1 cellular context compared by ENCODE assay signal in the genomic region with DNA sequence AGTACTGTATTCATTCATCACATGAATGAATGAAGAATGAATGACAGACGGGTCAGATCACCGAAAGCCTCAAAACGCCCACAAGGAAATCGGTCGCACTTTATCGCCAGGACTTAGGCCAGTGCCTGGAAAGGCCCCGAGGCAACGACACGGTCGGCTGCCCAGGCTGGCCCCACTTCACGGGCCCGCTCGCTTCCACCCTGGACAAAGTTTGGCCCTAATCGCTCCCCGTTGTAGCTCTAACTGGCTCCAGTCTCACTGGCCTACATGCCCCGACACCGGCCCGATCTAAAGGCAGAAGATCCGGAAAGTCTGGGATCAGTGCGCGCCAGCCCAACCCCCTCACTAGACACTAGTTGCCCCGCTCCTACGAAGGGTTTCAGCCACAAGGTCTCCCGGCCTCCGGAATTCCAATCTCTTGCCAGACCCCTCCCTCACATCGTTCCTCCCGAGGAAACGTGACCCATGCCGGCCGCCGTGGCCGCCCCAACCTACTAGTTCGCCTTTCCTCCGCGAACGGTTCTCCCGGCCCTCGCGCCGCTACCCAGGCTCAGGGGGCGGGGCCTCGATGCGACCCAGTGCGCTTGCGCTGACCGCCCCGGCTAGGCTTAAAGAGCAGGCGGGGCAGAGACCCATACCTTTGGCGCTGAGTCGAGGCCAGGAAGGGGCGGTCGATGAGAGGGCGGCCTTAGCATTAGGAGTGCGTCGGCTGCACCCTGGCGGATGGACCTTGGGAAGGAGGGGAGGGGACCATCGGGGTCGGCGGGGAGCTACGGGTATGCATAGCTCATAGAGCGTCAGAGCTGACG.
TF ChIP-seq lines count a peak whose summit lies in the region.

A gene (minus strand): TSS at position 575 of the 809 bp plus-strand sequence. CDS start 3,954 bp downstream, outside the sequence.
A gene (plus strand): TSS at position 637 of the 809 bp plus-strand sequence. CDS start 22,138 bp downstream, outside the sequence.

TF ChIP-seq in HepG2, 621 proteins besides CTCF, POLR2A, EP300 and RAD21 (continued from another document and continues in another):
- TF ChIP-seq, protein P1, sequence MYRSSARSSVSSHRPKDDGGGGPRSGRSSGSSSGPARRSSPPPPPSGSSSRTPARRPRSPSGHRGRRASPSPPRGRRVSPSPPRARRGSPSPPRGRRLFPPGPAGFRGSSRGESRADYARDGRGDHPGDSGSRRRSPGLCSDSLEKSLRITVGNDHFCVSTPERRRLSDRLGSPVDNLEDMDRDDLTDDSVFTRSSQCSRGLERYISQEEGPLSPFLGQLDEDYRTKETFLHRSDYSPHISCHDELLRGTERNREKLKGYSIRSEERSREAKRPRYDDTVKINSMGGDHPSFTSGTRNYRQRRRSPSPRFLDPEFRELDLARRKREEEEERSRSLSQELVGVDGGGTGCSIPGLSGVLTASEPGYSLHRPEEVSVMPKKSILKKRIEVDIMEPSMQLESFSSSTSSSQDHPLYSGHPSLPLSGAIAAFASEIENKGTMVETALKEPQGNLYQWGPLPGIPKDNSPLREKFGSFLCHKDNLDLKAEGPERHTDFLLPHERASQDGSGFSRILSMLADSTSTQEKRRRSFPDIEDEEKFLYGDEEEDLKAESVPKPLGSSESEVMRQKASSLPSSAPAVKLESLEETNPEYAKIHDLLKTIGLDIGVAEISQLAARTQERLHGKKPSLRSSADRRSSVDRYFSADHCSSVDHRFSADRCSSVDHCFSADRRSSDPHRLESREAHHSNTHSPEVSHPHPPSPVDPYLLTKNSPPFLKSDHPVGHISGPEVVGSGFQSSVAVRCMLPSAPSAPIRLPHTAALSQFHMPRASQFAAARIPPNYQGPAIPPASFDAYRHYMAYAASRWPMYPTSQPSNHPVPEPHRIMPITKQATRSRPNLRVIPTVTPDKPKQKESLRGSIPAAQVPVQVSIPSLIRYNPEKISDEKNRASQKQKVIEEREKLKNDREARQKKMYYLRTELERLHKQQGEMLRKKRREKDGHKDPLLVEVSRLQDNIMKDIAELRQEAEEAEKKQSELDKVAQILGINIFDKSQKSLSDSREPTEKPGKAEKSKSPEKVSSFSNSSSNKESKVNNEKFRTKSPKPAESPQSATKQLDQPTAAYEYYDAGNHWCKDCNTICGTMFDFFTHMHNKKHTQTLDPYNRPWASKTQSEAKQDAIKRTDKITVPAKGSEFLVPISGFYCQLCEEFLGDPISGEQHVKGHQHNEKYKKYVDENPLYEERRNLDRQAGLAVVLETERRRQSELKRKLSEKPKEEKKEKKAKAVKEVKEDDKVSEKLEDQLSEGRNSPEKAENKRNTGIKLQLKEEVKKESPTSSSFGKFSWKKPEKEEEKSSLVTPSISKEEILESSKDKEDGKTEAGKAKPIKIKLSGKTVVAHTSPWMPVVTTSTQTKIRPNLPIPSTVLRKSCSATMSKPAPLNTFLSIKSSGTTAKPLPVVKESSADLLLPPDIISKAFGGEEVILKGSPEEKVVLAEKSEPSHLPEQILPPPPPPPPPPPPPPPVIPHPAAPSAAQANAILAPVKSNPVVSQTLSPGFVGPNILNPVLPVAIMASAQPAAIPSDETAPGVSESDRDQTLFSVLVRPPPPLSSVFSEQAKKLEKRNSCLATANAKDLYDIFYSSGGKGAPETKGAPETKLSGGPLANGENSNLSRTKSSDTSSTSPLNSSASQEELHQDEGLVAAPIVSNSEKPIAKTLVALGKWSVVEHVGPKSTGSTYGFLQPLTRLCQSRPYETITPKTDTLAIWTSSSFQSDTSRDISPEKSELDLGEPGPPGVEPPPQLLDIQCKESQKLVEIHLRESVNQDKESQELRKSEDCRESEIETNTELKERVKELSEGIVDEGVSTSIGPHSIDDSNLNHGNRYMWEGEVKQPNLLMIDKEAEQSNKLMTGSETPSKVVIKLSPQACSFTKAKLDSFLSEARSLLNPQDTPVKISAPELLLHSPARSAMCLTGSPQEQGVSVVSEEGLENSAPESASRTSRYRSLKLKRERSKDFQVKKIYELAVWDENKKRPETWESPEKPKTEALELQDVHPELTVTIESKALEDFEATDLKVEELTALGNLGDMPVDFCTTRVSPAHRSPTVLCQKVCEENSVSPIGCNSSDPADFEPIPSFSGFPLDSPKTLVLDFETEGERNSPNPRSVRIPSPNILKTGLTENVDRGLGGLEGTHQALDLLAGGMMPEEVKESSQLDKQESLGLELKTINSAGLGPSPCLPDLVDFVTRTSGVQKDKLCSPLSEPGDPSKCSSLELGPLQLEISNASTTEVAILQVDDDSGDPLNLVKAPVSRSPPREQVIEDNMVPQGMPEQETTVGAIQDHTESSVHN (CRISPR knock-in tag; IDR thresholded peaks at IDR 0.05): peak; percentile 84
- peak; percentile 87 for TF ChIP-seq MIER3 (CRISPR knock-in tag; IDR thresholded peaks at IDR 0.05; ENCODE audit: borderline replicate concordance)
- TF ChIP-seq ADNP (CRISPR knock-in tag; IDR thresholded peaks at IDR 0.05): no peak
- TF ChIP-seq ZNF235 (CRISPR knock-in tag; IDR thresholded peaks at IDR 0.05; ENCODE audit: borderline replicate concordance): 0 out of 2 replicates have a peak, but pooled peaks have one; percentile 59
- peak; percentile 81 for TF ChIP-seq STAG1 (CRISPR knock-in tag; IDR thresholded peaks at IDR 0.05)
- no peak for TF ChIP-seq ZNF282 (IDR thresholded peaks at IDR 0.05; ENCODE audit: partially characterized antibody)
- TF ChIP-seq, protein P2, sequence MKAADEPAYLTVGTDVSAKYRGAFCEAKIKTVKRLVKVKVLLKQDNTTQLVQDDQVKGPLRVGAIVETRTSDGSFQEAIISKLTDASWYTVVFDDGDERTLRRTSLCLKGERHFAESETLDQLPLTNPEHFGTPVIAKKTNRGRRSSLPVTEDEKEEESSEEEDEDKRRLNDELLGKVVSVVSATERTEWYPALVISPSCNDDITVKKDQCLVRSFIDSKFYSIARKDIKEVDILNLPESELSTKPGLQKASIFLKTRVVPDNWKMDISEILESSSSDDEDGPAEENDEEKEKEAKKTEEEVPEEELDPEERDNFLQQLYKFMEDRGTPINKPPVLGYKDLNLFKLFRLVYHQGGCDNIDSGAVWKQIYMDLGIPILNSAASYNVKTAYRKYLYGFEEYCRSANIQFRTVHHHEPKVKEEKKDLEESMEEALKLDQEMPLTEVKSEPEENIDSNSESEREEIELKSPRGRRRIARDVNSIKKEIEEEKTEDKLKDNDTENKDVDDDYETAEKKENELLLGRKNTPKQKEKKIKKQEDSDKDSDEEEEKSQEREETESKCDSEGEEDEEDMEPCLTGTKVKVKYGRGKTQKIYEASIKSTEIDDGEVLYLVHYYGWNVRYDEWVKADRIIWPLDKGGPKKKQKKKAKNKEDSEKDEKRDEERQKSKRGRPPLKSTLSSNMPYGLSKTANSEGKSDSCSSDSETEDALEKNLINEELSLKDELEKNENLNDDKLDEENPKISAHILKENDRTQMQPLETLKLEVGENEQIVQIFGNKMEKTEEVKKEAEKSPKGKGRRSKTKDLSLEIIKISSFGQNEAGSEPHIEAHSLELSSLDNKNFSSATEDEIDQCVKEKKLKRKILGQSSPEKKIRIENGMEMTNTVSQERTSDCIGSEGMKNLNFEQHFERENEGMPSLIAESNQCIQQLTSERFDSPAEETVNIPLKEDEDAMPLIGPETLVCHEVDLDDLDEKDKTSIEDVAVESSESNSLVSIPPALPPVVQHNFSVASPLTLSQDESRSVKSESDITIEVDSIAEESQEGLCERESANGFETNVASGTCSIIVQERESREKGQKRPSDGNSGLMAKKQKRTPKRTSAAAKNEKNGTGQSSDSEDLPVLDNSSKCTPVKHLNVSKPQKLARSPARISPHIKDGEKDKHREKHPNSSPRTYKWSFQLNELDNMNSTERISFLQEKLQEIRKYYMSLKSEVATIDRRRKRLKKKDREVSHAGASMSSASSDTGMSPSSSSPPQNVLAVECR (CRISPR knock-in tag; IDR thresholded peaks at IDR 0.05; ENCODE audit: borderline replicate concordance): peak; percentile 97
- peak; percentile 71 for TF ChIP-seq NCOA2 (CRISPR knock-in tag; IDR thresholded peaks at IDR 0.05)
- peak; percentile 95 for TF ChIP-seq XRCC5 (optimal IDR thresholded peaks at IDR 0.05; ENCODE audit: low read length)
- TF ChIP-seq, protein P3, sequence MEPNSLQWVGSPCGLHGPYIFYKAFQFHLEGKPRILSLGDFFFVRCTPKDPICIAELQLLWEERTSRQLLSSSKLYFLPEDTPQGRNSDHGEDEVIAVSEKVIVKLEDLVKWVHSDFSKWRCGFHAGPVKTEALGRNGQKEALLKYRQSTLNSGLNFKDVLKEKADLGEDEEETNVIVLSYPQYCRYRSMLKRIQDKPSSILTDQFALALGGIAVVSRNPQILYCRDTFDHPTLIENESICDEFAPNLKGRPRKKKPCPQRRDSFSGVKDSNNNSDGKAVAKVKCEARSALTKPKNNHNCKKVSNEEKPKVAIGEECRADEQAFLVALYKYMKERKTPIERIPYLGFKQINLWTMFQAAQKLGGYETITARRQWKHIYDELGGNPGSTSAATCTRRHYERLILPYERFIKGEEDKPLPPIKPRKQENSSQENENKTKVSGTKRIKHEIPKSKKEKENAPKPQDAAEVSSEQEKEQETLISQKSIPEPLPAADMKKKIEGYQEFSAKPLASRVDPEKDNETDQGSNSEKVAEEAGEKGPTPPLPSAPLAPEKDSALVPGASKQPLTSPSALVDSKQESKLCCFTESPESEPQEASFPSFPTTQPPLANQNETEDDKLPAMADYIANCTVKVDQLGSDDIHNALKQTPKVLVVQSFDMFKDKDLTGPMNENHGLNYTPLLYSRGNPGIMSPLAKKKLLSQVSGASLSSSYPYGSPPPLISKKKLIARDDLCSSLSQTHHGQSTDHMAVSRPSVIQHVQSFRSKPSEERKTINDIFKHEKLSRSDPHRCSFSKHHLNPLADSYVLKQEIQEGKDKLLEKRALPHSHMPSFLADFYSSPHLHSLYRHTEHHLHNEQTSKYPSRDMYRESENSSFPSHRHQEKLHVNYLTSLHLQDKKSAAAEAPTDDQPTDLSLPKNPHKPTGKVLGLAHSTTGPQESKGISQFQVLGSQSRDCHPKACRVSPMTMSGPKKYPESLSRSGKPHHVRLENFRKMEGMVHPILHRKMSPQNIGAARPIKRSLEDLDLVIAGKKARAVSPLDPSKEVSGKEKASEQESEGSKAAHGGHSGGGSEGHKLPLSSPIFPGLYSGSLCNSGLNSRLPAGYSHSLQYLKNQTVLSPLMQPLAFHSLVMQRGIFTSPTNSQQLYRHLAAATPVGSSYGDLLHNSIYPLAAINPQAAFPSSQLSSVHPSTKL (CRISPR knock-in tag; IDR thresholded peaks at IDR 0.05): peak; percentile 84
- TF ChIP-seq SMARCC2 (IDR thresholded peaks at IDR 0.05): no peak
- TF ChIP-seq NONO (IDR thresholded peaks at IDR 0.05): no peak
- peak; percentile 100 for TF ChIP-seq NONO (CRISPR knock-in tag; conservative IDR thresholded peaks at IDR 0.05)
- peak; percentile 84 for TF ChIP-seq ARNTL (CRISPR knock-in tag; IDR thresholded peaks at IDR 0.05)
- peak; percentile 40; the same call in 1 of the 2 replicates for TF ChIP-seq IRX3 (CRISPR knock-in tag; IDR thresholded peaks at IDR 0.05; ENCODE audit: borderline replicate concordance, low read depth)
- TF ChIP-seq ZNF652 (CRISPR knock-in tag; IDR thresholded peaks at IDR 0.05; ENCODE audit: borderline replicate concordance, low read depth): no peak; the same call in 1 of the 2 replicates
- peak; percentile 98 for TF ChIP-seq NFATC3 (CRISPR knock-in tag; IDR thresholded peaks at IDR 0.05)
- TF ChIP-seq NFE2L2 (IDR thresholded peaks at IDR 0.05; ENCODE audit: low read length): no peak
- peak; percentile 92 for TF ChIP-seq SP5 (CRISPR knock-in tag; IDR thresholded peaks at IDR 0.05; ENCODE audit: borderline replicate concordance, low read depth)
- TF ChIP-seq, protein P4, sequence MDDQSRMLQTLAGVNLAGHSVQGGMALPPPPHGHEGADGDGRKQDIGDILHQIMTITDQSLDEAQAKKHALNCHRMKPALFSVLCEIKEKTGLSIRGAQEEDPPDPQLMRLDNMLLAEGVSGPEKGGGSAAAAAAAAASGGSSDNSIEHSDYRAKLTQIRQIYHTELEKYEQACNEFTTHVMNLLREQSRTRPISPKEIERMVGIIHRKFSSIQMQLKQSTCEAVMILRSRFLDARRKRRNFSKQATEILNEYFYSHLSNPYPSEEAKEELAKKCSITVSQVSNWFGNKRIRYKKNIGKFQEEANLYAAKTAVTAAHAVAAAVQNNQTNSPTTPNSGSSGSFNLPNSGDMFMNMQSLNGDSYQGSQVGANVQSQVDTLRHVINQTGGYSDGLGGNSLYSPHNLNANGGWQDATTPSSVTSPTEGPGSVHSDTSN (CRISPR knock-in tag; IDR thresholded peaks at IDR 0.05; ENCODE audit: borderline replicate concordance): 0 out of 2 replicates have a peak, but pooled peaks have one; percentile 46
- peak; percentile 84 for TF ChIP-seq ZNF331 (CRISPR knock-in tag; IDR thresholded peaks at IDR 0.05)
- no peak for TF ChIP-seq TBL1XR1 (IDR thresholded peaks at IDR 0.05; ENCODE audit: borderline replicate concordance, low read length, partially characterized antibody)
- no peak for TF ChIP-seq IKZF1 (IDR thresholded peaks at IDR 0.05)
- TF ChIP-seq ZBTB21 (CRISPR knock-in tag; IDR thresholded peaks at IDR 0.05): peak; percentile 74; the same call in 1 of the 2 replicates
- TF ChIP-seq, protein P5, sequence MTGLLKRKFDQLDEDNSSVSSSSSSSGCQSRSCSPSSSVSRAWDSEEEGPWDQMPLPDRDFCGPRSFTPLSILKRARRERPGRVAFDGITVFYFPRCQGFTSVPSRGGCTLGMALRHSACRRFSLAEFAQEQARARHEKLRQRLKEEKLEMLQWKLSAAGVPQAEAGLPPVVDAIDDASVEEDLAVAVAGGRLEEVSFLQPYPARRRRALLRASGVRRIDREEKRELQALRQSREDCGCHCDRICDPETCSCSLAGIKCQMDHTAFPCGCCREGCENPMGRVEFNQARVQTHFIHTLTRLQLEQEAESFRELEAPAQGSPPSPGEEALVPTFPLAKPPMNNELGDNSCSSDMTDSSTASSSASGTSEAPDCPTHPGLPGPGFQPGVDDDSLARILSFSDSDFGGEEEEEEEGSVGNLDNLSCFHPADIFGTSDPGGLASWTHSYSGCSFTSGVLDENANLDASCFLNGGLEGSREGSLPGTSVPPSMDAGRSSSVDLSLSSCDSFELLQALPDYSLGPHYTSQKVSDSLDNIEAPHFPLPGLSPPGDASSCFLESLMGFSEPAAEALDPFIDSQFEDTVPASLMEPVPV (CRISPR knock-in tag; IDR thresholded peaks at IDR 0.05): peak; percentile 97
- peak; percentile 81 for TF ChIP-seq KDM3A (CRISPR knock-in tag; IDR thresholded peaks at IDR 0.05; ENCODE audit: low read depth)
- peak; percentile 46 for TF ChIP-seq SIN3B (IDR thresholded peaks at IDR 0.05; ENCODE audit: low read length)
- peak; percentile 91 for TF ChIP-seq GATAD1 (CRISPR knock-in tag; IDR thresholded peaks at IDR 0.05)
- TF ChIP-seq ZFP36 (IDR thresholded peaks at IDR 0.05; ENCODE audit: borderline replicate concordance, low read depth, low read length, partially characterized antibody): no peak
- TF ChIP-seq ZBTB20 (CRISPR knock-in tag; IDR thresholded peaks at IDR 0.05; ENCODE audit: borderline replicate concordance, low read depth): peak; percentile 86; the same call in 1 of the 2 replicates
- TF ChIP-seq ZKSCAN5 (CRISPR knock-in tag; IDR thresholded peaks at IDR 0.05): no peak
- TF ChIP-seq NFE2L1 (CRISPR knock-in tag; IDR thresholded peaks at IDR 0.05; ENCODE audit: borderline replicate concordance): 0 out of 2 replicates have a peak, but pooled peaks have one; percentile 4
- TF ChIP-seq KLF12 (CRISPR knock-in tag; IDR thresholded peaks at IDR 0.05; ENCODE audit: borderline replicate concordance): peak; percentile 87; the same call in 1 of the 2 replicates
- TF ChIP-seq MEIS2 (CRISPR knock-in tag; IDR thresholded peaks at IDR 0.05): no peak
